ENCODE assay signal across 12 cellular contexts in the genomic region with DNA sequence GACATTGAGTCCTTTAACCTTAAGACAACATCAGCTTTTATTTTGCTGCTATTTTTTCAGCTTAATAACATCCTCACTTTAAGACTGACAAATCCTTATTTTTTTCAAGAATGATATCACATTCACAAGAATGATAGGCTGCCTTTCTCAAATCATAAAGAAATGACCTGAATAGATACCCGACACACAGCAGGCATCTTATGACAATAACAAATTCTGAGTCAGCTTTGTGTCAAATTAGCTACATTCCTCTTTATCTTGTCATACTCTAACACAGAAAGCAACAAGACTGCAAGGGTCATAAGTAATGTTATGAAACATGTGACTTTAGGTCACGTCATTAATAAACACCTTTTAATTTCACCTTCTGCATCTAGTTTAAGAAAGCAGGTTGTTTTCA.
"Had no signal": no experiment of that assay in that cellular context is flagged by ENCODE, and none has a peak within 500 bp of the region (broad histone marks: within the 10 kb centered on the region; RNA-seq: fewer than 3 reads in every experiment).

No MANE protein-coding gene starts in this region.

- ATAC-seq: activated CD4-positive, CD25-positive, alpha-beta regulatory T cell treated with anti-CD3 and anti-CD28 coated beads, Interleukin-2, amount 50 U/mL, for 24 hours; stimulated activated effector memory CD8-positive, alpha-beta T cell treated with anti-CD3 and anti-CD28 coated beads, Interleukin-12 subunit alpha, Interleukin-12 subunit beta, amount 100 ng/mL, for 72 hours had no signal

- FAIRE-seq: colon, endothelial cell of umbilical vein had no signal

- H3K4me3 Mint-ChIP-seq: activated naive CD4-positive, alpha-beta T cell treated with anti-CD3 and anti-CD28 coated beads, Interleukin-2, amount 50 U/mL, for 24 hours; mesothelial cell of epicardium; stimulated activated effector memory CD8-positive, alpha-beta T cell treated with anti-CD3 and anti-CD28 coated beads, Interleukin-12 subunit alpha, Interleukin-12 subunit beta, amount 100 ng/mL, for 72 hours; T-helper 2 cell treated with Interferon-gamma antibody and Interleukin-4, amounts not matched to agents 5 μg/mL and 100 μg/mL, for 36 hours had no signal

- DNase-seq: retina, tibial artery had no signal

- H3K27ac ChIP-seq: hepatocyte, parathyroid adenoma, skin epidermis, tibial artery had no signal

- H3K36me3 Mint-ChIP-seq: activated naive CD4-positive, alpha-beta T cell treated with anti-CD3 and anti-CD28 coated beads, Interleukin-2, amount 50 U/mL, for 24 hours; stimulated activated effector memory CD8-positive, alpha-beta T cell treated with anti-CD3 and anti-CD28 coated beads, Interleukin-12 subunit alpha, Interleukin-12 subunit beta, amount 100 ng/mL, for 72 hours had no signal

- H3K36me3 ChIP-seq: tibial artery had no signal

- H3K4me1 Mint-ChIP-seq: activated naive CD4-positive, alpha-beta T cell treated with anti-CD3 and anti-CD28 coated beads, Interleukin-2, amount 50 U/mL, for 24 hours; stimulated activated effector memory CD8-positive, alpha-beta T cell treated with anti-CD3 and anti-CD28 coated beads, Interleukin-12 subunit alpha, Interleukin-12 subunit beta, amount 100 ng/mL, for 72 hours had no signal

- H2AFZ ChIP-seq: hepatocyte, parathyroid adenoma had no signal

- H3K4me1 ChIP-seq: parathyroid adenoma, tibial artery had no signal

- H3K4me2 ChIP-seq: hepatocyte had no signal

- H3K27ac Mint-ChIP-seq: activated naive CD4-positive, alpha-beta T cell treated with anti-CD3 and anti-CD28 coated beads, Interleukin-2, amount 50 U/mL, for 24 hours; mesothelial cell of epicardium; stimulated activated effector memory CD8-positive, alpha-beta T cell treated with anti-CD3 and anti-CD28 coated beads, Interleukin-12 subunit alpha, Interleukin-12 subunit beta, amount 100 ng/mL, for 72 hours; T-helper 2 cell treated with Interferon-gamma antibody and Interleukin-4, amounts not matched to agents 5 μg/mL and 100 μg/mL, for 36 hours had no signal

- H3K27me3 Mint-ChIP-seq: activated naive CD4-positive, alpha-beta T cell treated with anti-CD3 and anti-CD28 coated beads, Interleukin-2, amount 50 U/mL, for 24 hours had no signal

- H3K27me3 ChIP-seq: hepatocyte, tibial artery had no signal

- H3K9ac ChIP-seq: parathyroid adenoma had no signal

- H3K79me2 ChIP-seq: hepatocyte, parathyroid adenoma had no signal

- H3K9me3 ChIP-seq: tibial artery had no signal

- H3K4me3 ChIP-seq: hepatocyte, skin epidermis, tibial artery had no signal
